8 cellular contexts compared by ENCODE assay signal in genomic region chr1:206684003-206684402, GRCh38. TPM values are rescaled to one million over a fixed set of nuclear protein-coding genes. Genes with fewer than 3 reads are reported as not detected.
DNase-seq lines count a peak whose midpoint lies in the region; TF ChIP-seq lines count a peak whose summit lies in the region.

No MANE protein-coding gene starts in this region.

- no peak for TF ChIP-seq POLR2A in spleen (IDR thresholded peaks at IDR 0.05)

- no peak for DNase-seq in T-helper 1 cell
- DNase-seq in WERI-Rb-1, result no peak
- no peak for DNase-seq in glutamatergic neuron
- DNase-seq in spleen, result no peak
- no peak for DNase-seq in NCI-H510A treated with DMSO at 0.1 percent for 48 hours (lab: John Stamatoyannopoulos, UW)
- DNase-seq in GM03348 (ENCODE audit: low spot score), result no peak
- no peak for DNase-seq in NCI-H146 (lab: John Stamatoyannopoulos, UW)

- 56 to 66% (median 57%) methylated on average over 8 of the region's 8 CpGs for WGBS in spleen, 5 donors

- TF ChIP-seq CTCF in WERI-Rb-1 (IDR thresholded peaks at IDR 0.05; ENCODE audit: low read depth, low read length) (no peak), glutamatergic neuron (IDR thresholded peaks at IDR 0.05; ENCODE audit: partially characterized antibody, unreplicated experiment) (no peak), spleen (IDR thresholded peaks at IDR 0.05 in 8 of 11, conservative IDR thresholded peaks at IDR 0.05 in 3 of 11) (no peak)

- peaks cover 42% of the 10 kb centered on the region for H3K4me1 Mint-ChIP-seq in T-helper 1 cell treated with Interleukin-12 subunit alpha and Interleukin-12 subunit beta and Interleukin-4 antibody, amounts not matched to agents 30 μg/mL and 1 μg/mL, for 36 hours (ENCODE audit: low read depth)
- H3K4me1 Mint-ChIP-seq in glutamatergic neuron (ENCODE audit: low read depth, unreplicated experiment), result peaks cover 19% of the 10 kb centered on the region

- no peaks in the 10 kb centered on the region for H3K9me3 Mint-ChIP-seq in T-helper 1 cell treated with Interleukin-12 subunit alpha and Interleukin-12 subunit beta and Interleukin-4 antibody, amounts not matched to agents 30 μg/mL and 1 μg/mL, for 36 hours
- peaks cover 5% of the 10 kb centered on the region for H3K9me3 Mint-ChIP-seq in glutamatergic neuron (ENCODE audit: unreplicated experiment)

- H3K27ac ChIP-seq in WERI-Rb-1, result no peak overlapping the region
- peak overlapping the region in 3 of 8 donors; percentile 98 to 99 (median 99) for H3K27ac ChIP-seq in spleen

- H3K9me3 ChIP-seq in WERI-Rb-1 (ENCODE audit: severe bottlenecking) (no peaks in the 10 kb centered on the region), spleen (no peaks in the 10 kb centered on the region)

- peaks cover 20 to 88% (median 71%) of the 10 kb centered on the region in 6 donors for H3K4me1 ChIP-seq in spleen

- H3K4me3 ChIP-seq in WERI-Rb-1 (ENCODE audit: low read depth, low read length) (peak overlapping the region; percentile 50), spleen (peak overlapping the region in 6 of 8 donors; percentile 24 to 88 (median 78))

- peaks cover 5% of the 10 kb centered on the region for H3K36me3 Mint-ChIP-seq in T-helper 1 cell treated with Interleukin-12 subunit alpha and Interleukin-12 subunit beta and Interleukin-4 antibody, amounts not matched to agents 30 μg/mL and 1 μg/mL, for 36 hours (ENCODE audit: low read depth)
- no peaks in the 10 kb centered on the region for H3K36me3 Mint-ChIP-seq in glutamatergic neuron (ENCODE audit: unreplicated experiment)

- H3K27me3 ChIP-seq in WERI-Rb-1 (ENCODE audit: insufficient read depth, low read depth, severe bottlenecking) (no peaks in the 10 kb centered on the region), spleen (replicated peaks in 1 of 7) (no peaks in the 10 kb centered on the region)

- peak overlapping the region; percentile 83 for H3K4me3 Mint-ChIP-seq in T-helper 1 cell treated with Interleukin-12 subunit alpha and Interleukin-12 subunit beta and Interleukin-4 antibody, amounts not matched to agents 30 μg/mL and 1 μg/mL, for 36 hours
- H3K4me3 Mint-ChIP-seq in glutamatergic neuron (ENCODE audit: unreplicated experiment), result peak overlapping the region; percentile 86

- intact Hi-C loops in spleen (cut with DNase I; ENCODE audit: low total_unique reads), result no loop called here

- H3K27ac Mint-ChIP-seq in T-helper 1 cell treated with Interleukin-12 subunit alpha and Interleukin-12 subunit beta and Interleukin-4 antibody, amounts not matched to agents 30 μg/mL and 1 μg/mL, for 36 hours, result no peak overlapping the region
- no peak overlapping the region for H3K27ac Mint-ChIP-seq in glutamatergic neuron (ENCODE audit: unreplicated experiment)

- H3K36me3 ChIP-seq in WERI-Rb-1 (peaks cover 18% of the 10 kb centered on the region), spleen (peaks cover 0 to 3% (median 0%) of the 10 kb centered on the region in 6 donors)

- H3K27me3 Mint-ChIP-seq in T-helper 1 cell treated with Interleukin-12 subunit alpha and Interleukin-12 subunit beta and Interleukin-4 antibody, amounts not matched to agents 30 μg/mL and 1 μg/mL, for 36 hours (ENCODE audit: low read depth), result peaks cover 8% of the 10 kb centered on the region
- peaks cover 4% of the 10 kb centered on the region for H3K27me3 Mint-ChIP-seq in glutamatergic neuron (ENCODE audit: unreplicated experiment)

RNA-seq across cellular contexts. Expression of gene MAPKAPK2, which starts 0.7 kb away (rescaled TPM):
- total RNA-seq in glutamatergic neuron (ENCODE audit: unreplicated experiment) (93.8 TPM), spleen (100 to 1,000 TPM in 5 of 7 donors, 10 to 100 TPM in 2; 82.0 to 129 (median 104) TPM)
- polyA plus RNA-seq in spleen, result 10 to 100 TPM; 42.2 to 68.1 (median 53.4) TPM

RNA-seq across cellular contexts. Expression of gene DYRK3, which starts 48.7 kb away (rescaled TPM):
- total RNA-seq in glutamatergic neuron (ENCODE audit: unreplicated experiment) (1.3 TPM), spleen (1 to 10 TPM; 2.4 to 6.6 (median 4.3) TPM)
- 1 to 10 TPM in 1 of 3 donors, under 1 TPM in 2; 0.65 to 1.4 (median 0.89) TPM for polyA plus RNA-seq in spleen
